In the genomic region with DNA sequence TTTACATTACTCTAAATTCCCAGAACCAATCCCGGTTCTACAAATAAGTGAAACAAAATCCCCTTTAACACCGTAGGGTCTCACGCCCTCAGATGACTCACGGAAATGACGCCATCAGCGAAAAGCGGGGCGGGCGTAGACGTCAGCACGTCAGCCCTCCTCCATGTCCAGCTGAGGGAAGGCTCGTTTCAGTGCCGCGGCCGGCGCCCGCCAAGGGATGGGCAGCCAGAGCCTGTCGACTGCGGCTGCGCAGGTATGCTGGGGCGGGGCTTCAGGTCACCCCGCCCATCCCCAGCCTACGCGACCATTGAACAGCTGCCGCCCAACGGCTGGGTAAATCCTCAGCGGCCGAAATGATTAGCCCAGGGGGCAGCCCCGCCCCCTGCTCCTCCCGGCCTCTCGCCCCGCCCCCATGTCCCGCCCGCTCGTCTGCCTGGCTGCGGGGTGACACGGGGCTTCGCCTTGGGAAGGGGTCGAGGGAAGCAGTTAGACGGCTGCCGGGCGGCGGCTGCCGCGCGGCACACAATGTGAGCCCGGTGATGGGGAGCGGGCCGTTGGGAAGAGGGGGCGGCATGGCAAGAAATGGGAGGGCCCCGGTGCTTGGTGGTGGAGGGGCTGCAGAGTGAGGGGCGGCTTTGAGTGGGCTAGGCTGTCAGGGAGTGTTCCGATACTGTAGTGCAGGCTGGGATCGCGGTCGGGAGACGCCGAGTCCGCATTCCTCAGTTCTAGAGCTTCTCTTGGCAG, we compare ENCODE assay signal across 1 cellular context.
A peak's percentile ranks its signal among the peaks of the same experiment; 100 is the strongest.
TF ChIP-seq lines count a peak whose summit lies in the region.

A gene (plus strand): TSS at position 420 of the 744 bp plus-strand sequence. CDS start 1,510 bp downstream, outside the sequence.

TF ChIP-seq in HepG2, 621 proteins besides CTCF, POLR2A, EP300 and RAD21 (continued from another document and continues in another):
- TF ChIP-seq, protein P1, sequence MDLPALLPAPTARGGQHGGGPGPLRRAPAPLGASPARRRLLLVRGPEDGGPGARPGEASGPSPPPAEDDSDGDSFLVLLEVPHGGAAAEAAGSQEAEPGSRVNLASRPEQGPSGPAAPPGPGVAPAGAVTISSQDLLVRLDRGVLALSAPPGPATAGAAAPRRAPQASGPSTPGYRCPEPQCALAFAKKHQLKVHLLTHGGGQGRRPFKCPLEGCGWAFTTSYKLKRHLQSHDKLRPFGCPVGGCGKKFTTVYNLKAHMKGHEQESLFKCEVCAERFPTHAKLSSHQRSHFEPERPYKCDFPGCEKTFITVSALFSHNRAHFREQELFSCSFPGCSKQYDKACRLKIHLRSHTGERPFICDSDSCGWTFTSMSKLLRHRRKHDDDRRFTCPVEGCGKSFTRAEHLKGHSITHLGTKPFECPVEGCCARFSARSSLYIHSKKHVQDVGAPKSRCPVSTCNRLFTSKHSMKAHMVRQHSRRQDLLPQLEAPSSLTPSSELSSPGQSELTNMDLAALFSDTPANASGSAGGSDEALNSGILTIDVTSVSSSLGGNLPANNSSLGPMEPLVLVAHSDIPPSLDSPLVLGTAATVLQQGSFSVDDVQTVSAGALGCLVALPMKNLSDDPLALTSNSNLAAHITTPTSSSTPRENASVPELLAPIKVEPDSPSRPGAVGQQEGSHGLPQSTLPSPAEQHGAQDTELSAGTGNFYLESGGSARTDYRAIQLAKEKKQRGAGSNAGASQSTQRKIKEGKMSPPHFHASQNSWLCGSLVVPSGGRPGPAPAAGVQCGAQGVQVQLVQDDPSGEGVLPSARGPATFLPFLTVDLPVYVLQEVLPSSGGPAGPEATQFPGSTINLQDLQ (CRISPR knock-in tag; IDR thresholded peaks at IDR 0.05), result 0 out of 2 replicates have a peak, but pooled peaks have one; percentile 23
- TF ChIP-seq, protein P2, sequence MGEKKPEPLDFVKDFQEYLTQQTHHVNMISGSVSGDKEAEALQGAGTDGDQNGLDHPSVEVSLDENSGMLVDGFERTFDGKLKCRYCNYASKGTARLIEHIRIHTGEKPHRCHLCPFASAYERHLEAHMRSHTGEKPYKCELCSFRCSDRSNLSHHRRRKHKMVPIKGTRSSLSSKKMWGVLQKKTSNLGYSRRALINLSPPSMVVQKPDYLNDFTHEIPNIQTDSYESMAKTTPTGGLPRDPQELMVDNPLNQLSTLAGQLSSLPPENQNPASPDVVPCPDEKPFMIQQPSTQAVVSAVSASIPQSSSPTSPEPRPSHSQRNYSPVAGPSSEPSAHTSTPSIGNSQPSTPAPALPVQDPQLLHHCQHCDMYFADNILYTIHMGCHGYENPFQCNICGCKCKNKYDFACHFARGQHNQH (CRISPR knock-in tag; IDR thresholded peaks at IDR 0.05), result peak; percentile 95
- peak; percentile 52; the same call in 1 of the 2 replicates for TF ChIP-seq NR2F2 (IDR thresholded peaks at IDR 0.05; ENCODE audit: borderline replicate concordance, low read depth)
- TF ChIP-seq ZFP37 (CRISPR knock-in tag; IDR thresholded peaks at IDR 0.05; ENCODE audit: borderline replicate concordance), result peak; percentile 58; the same call in 1 of the 2 replicates
- no peak for TF ChIP-seq HNRNPH1 (optimal IDR thresholded peaks at IDR 0.05; ENCODE audit: low read depth, low read length)
- TF ChIP-seq SOX13 (IDR thresholded peaks at IDR 0.05), result peak; percentile 40; the same call in 1 of the 2 replicates
- peak in 1 of 2 experiments; percentile 76; a peak in 2 of 4 replicates for TF ChIP-seq SOX13 (CRISPR knock-in tag; conservative IDR thresholded peaks at IDR 0.05 in 1 of 2, IDR thresholded peaks at IDR 0.05 in 1 of 2)
- TF ChIP-seq POLR2AphosphoS2 (IDR thresholded peaks at IDR 0.05; ENCODE audit: low read depth, low read length), result no peak
- peak; percentile 65; the same call in 1 of the 2 replicates for TF ChIP-seq ZNF292 (CRISPR knock-in tag; IDR thresholded peaks at IDR 0.05; ENCODE audit: borderline replicate concordance, low read depth)
- no peak for TF ChIP-seq HMGA1 (CRISPR knock-in tag; conservative IDR thresholded peaks at IDR 0.05)
- TF ChIP-seq ZFP1 (CRISPR knock-in tag; IDR thresholded peaks at IDR 0.05), result no peak
- peak; percentile 84 for TF ChIP-seq ETV5 (CRISPR knock-in tag; IDR thresholded peaks at IDR 0.05; ENCODE audit: borderline replicate concordance)
- TF ChIP-seq, protein P3, sequence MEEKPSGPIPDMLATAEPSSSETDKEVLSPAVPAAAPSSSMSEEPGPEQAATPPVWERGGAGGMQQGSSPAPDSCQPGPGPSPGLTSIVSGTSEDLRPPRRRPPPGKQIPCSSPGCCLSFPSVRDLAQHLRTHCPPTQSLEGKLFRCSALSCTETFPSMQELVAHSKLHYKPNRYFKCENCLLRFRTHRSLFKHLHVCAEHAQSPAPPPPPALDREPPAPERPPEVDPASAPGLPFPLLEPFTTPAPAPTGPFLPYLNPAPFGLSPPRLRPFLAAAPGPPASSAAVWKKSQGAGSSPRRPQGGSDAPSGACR (CRISPR knock-in tag; IDR thresholded peaks at IDR 0.05), result no peak; the same call in 1 of the 2 replicates
- no peak for TF ChIP-seq KLF13 (CRISPR knock-in tag; IDR thresholded peaks at IDR 0.05)
- no peak for TF ChIP-seq TBX3 (IDR thresholded peaks at IDR 0.05; ENCODE audit: borderline replicate concordance)
- TF ChIP-seq, protein P4, sequence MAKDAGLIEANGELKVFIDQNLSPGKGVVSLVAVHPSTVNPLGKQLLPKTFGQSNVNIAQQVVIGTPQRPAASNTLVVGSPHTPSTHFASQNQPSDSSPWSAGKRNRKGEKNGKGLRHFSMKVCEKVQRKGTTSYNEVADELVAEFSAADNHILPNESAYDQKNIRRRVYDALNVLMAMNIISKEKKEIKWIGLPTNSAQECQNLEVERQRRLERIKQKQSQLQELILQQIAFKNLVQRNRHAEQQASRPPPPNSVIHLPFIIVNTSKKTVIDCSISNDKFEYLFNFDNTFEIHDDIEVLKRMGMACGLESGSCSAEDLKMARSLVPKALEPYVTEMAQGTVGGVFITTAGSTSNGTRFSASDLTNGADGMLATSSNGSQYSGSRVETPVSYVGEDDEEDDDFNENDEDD (CRISPR knock-in tag; IDR thresholded peaks at IDR 0.05; ENCODE audit: borderline replicate concordance), result peak; percentile 90; the same call in 1 of the 2 replicates
- TF ChIP-seq TMF1 (CRISPR knock-in tag; IDR thresholded peaks at IDR 0.05; ENCODE audit: low read depth), result no peak
- no peak for TF ChIP-seq ONECUT2 (CRISPR knock-in tag; IDR thresholded peaks at IDR 0.05)
- no peak for TF ChIP-seq TRIM24 (CRISPR knock-in tag; IDR thresholded peaks at IDR 0.05)
- TF ChIP-seq POLR2AphosphoS5 (IDR thresholded peaks at IDR 0.05; ENCODE audit: low read depth, low read length), result peak; percentile 92
- no peak; the same call in 1 of the 2 replicates for TF ChIP-seq ZNF567 (CRISPR knock-in tag; IDR thresholded peaks at IDR 0.05; ENCODE audit: borderline replicate concordance)
- TF ChIP-seq SIX4 (CRISPR knock-in tag; IDR thresholded peaks at IDR 0.05), result peak; percentile 75
- TF ChIP-seq MXD4 (CRISPR knock-in tag; IDR thresholded peaks at IDR 0.05), result peak; percentile 84
- peak; percentile 29 for TF ChIP-seq FOXO1 (CRISPR knock-in tag; IDR thresholded peaks at IDR 0.05)
- TF ChIP-seq HDAC1 (CRISPR knock-in tag; IDR thresholded peaks at IDR 0.05), result peak; percentile 84
- no peak for TF ChIP-seq ZNF773 (CRISPR knock-in tag; IDR thresholded peaks at IDR 0.05; ENCODE audit: borderline replicate concordance)
- TF ChIP-seq ZNF337 (CRISPR knock-in tag; IDR thresholded peaks at IDR 0.05; ENCODE audit: borderline replicate concordance, low read depth), result 0 out of 2 replicates have a peak, but pooled peaks have one; percentile 63
- peak; percentile 72; the same call in 1 of the 2 replicates for TF ChIP-seq MYC (CRISPR knock-in tag; IDR thresholded peaks at IDR 0.05; ENCODE audit: borderline replicate concordance)
- TF ChIP-seq ZNF563 (CRISPR knock-in tag; IDR thresholded peaks at IDR 0.05), result peak; percentile 86; the same call in 1 of the 2 replicates
- TF ChIP-seq ZNF724P (CRISPR knock-in tag; IDR thresholded peaks at IDR 0.05; ENCODE audit: borderline replicate concordance), result peak; percentile 56
- peak; percentile 15; the same call in 1 of the 2 replicates for TF ChIP-seq ZNF652 (CRISPR knock-in tag; IDR thresholded peaks at IDR 0.05; ENCODE audit: borderline replicate concordance, low read depth)
- no peak for TF ChIP-seq ZNF329 (CRISPR knock-in tag; IDR thresholded peaks at IDR 0.05; ENCODE audit: low read depth)
- TF ChIP-seq GPN1 (CRISPR knock-in tag; IDR thresholded peaks at IDR 0.05; ENCODE audit: borderline replicate concordance), result no peak
- TF ChIP-seq SP5 (CRISPR knock-in tag; IDR thresholded peaks at IDR 0.05; ENCODE audit: borderline replicate concordance, low read depth), result peak; percentile 81
- TF ChIP-seq, protein P5, sequence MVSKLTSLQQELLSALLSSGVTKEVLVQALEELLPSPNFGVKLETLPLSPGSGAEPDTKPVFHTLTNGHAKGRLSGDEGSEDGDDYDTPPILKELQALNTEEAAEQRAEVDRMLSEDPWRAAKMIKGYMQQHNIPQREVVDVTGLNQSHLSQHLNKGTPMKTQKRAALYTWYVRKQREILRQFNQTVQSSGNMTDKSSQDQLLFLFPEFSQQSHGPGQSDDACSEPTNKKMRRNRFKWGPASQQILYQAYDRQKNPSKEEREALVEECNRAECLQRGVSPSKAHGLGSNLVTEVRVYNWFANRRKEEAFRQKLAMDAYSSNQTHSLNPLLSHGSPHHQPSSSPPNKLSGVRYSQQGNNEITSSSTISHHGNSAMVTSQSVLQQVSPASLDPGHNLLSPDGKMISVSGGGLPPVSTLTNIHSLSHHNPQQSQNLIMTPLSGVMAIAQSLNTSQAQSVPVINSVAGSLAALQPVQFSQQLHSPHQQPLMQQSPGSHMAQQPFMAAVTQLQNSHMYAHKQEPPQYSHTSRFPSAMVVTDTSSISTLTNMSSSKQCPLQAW (CRISPR knock-in tag; IDR thresholded peaks at IDR 0.05), result peak; percentile 82
- 0 out of 2 replicates have a peak, but pooled peaks have one; percentile 59 for TF ChIP-seq SAFB2 (CRISPR knock-in tag; IDR thresholded peaks at IDR 0.05; ENCODE audit: borderline replicate concordance, low read depth)
- TF ChIP-seq RFXAP (CRISPR knock-in tag; IDR thresholded peaks at IDR 0.05; ENCODE audit: borderline replicate concordance), result peak; percentile 65; the same call in 1 of the 2 replicates
- TF ChIP-seq TCF7L2 (IDR thresholded peaks at IDR 0.05; ENCODE audit: low read depth, low read length), result no peak
- TF ChIP-seq SNRNP70 (IDR thresholded peaks at IDR 0.05; ENCODE audit: low read depth, low read length), result no peak
- TF ChIP-seq, protein P6, sequence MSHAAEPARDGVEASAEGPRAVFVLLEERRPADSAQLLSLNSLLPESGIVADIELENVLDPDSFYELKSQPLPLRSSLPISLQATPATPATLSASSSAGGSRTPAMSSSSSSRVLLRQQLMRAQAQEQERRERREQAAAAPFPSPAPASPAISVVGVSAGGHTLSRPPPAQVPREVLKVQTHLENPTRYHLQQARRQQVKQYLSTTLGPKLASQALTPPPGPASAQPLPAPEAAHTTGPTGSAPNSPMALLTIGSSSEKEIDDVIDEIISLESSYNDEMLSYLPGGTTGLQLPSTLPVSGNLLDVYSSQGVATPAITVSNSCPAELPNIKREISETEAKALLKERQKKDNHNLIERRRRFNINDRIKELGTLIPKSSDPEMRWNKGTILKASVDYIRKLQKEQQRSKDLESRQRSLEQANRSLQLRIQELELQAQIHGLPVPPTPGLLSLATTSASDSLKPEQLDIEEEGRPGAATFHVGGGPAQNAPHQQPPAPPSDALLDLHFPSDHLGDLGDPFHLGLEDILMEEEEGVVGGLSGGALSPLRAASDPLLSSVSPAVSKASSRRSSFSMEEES (CRISPR knock-in tag; IDR thresholded peaks at IDR 0.05), result peak; percentile 31; the same call in 1 of the 2 replicates
- TF ChIP-seq ZNF619 (CRISPR knock-in tag; IDR thresholded peaks at IDR 0.05), result no peak; the same call in 1 of the 2 replicates
- TF ChIP-seq, protein P7, sequence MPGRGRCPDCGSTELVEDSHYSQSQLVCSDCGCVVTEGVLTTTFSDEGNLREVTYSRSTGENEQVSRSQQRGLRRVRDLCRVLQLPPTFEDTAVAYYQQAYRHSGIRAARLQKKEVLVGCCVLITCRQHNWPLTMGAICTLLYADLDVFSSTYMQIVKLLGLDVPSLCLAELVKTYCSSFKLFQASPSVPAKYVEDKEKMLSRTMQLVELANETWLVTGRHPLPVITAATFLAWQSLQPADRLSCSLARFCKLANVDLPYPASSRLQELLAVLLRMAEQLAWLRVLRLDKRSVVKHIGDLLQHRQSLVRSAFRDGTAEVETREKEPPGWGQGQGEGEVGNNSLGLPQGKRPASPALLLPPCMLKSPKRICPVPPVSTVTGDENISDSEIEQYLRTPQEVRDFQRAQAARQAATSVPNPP (CRISPR knock-in tag; IDR thresholded peaks at IDR 0.05), result no peak
- TF ChIP-seq ZNF781 (CRISPR knock-in tag; IDR thresholded peaks at IDR 0.05; ENCODE audit: borderline replicate concordance, not compliant biosample characterization), result peak; percentile 86
- no peak for TF ChIP-seq ZNF672 (CRISPR knock-in tag; IDR thresholded peaks at IDR 0.05)
- TF ChIP-seq, protein P8, sequence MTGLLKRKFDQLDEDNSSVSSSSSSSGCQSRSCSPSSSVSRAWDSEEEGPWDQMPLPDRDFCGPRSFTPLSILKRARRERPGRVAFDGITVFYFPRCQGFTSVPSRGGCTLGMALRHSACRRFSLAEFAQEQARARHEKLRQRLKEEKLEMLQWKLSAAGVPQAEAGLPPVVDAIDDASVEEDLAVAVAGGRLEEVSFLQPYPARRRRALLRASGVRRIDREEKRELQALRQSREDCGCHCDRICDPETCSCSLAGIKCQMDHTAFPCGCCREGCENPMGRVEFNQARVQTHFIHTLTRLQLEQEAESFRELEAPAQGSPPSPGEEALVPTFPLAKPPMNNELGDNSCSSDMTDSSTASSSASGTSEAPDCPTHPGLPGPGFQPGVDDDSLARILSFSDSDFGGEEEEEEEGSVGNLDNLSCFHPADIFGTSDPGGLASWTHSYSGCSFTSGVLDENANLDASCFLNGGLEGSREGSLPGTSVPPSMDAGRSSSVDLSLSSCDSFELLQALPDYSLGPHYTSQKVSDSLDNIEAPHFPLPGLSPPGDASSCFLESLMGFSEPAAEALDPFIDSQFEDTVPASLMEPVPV (CRISPR knock-in tag; IDR thresholded peaks at IDR 0.05), result no peak
- TF ChIP-seq TP53 (CRISPR knock-in tag; conservative IDR thresholded peaks at IDR 0.05), result no peak
- TF ChIP-seq MTF2 (CRISPR knock-in tag; IDR thresholded peaks at IDR 0.05; ENCODE audit: borderline replicate concordance), result no peak
- TF ChIP-seq NFYC (CRISPR knock-in tag; IDR thresholded peaks at IDR 0.05), result peak; percentile 67
- TF ChIP-seq, protein P9, sequence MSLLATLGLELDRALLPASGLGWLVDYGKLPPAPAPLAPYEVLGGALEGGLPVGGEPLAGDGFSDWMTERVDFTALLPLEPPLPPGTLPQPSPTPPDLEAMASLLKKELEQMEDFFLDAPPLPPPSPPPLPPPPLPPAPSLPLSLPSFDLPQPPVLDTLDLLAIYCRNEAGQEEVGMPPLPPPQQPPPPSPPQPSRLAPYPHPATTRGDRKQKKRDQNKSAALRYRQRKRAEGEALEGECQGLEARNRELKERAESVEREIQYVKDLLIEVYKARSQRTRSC (CRISPR knock-in tag; IDR thresholded peaks at IDR 0.05; ENCODE audit: low read depth), result no peak
- peak; percentile 47; the same call in 1 of the 2 replicates for TF ChIP-seq ZFP90 (CRISPR knock-in tag; IDR thresholded peaks at IDR 0.05; ENCODE audit: borderline replicate concordance)
- no peak for TF ChIP-seq ZNF101 (CRISPR knock-in tag; IDR thresholded peaks at IDR 0.05; ENCODE audit: borderline replicate concordance, low read depth)
- no peak for TF ChIP-seq ZNF564 (CRISPR knock-in tag; IDR thresholded peaks at IDR 0.05)
- TF ChIP-seq GATAD2A (CRISPR knock-in tag; IDR thresholded peaks at IDR 0.05), result peak; percentile 83
